17 cellular contexts compared by ENCODE assay signal in the genomic region with DNA sequence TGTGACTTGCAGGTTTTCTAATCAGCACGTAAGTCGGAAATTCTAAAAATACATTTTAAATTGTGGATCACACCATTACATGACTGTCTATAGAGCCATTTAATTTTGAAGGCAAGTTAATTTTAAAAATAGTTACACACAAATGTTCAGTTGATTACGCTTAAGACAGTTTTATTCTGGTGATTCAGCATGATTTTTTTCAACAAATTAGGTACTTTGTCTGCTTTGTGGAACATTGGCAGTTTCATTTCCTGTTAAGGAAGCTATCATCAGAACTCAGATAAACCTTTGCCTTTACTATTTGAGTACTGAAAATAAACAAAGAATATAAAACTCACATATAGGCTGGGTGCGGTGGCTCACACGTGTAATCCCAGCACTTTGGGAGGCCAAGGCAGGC. TPM values are rescaled to one million over a fixed set of nuclear protein-coding genes. Genes with fewer than 3 reads are reported as not detected.
A peak's percentile ranks its signal among the peaks of the same experiment; 100 is the strongest.
DNase-seq lines count a peak whose midpoint lies in the region; ATAC-seq and TF ChIP-seq lines count a peak whose summit lies in the region.
"Had no signal": no experiment of that assay in that cellular context is flagged by ENCODE, and none has a peak within 500 bp of the region (broad histone marks: within the 10 kb centered on the region; RNA-seq: fewer than 3 reads in every experiment).

No MANE protein-coding gene starts in this region.

- no TSS peak for BruUV-seq in Panc1 (replicated peaks; lab: Mats Ljungman, UMichigan)

- peak; percentile 78 for DNase-seq in NOMO-1 treated with DMSO at 0.1 percent for 48 hours (lab: John Stamatoyannopoulos, UW; ENCODE audit: unreplicated experiment)
- no peak for DNase-seq in NOMO-1 treated with dmso at 0.1 percent for 144 hours (lab: John Stamatoyannopoulos, UW; ENCODE audit: unreplicated experiment)
- no peak for DNase-seq in Panc1 (ENCODE audit: low read depth, low spot score)
- DNase-seq in dermis blood vessel endothelial cell = peak; percentile 59
- DNase-seq in testis = no peak
- DNase-seq in islet precursor cell = no peak
- DNase-seq in AML-193 (lab: John Stamatoyannopoulos, UW) = no peak
- DNase-seq: activated CD4-positive, alpha-beta T cell treated with anti-CD3 and anti-CD28 coated beads for 4 hours; CD4-positive, alpha-beta memory T cell; GOT3; natural killer cell; NCI-H2081 treated with DMSO at 0.1 percent for 48 hours; NCI-H526; T-helper 17 cell had no signal

- no peaks in the 10 kb centered on the region for H3K9me3 ChIP-seq in Panc1 (ENCODE audit: control insufficient read depth, insufficient read depth, low read depth, low read length)
- H3K9me3 ChIP-seq in testis = no peaks in the 10 kb centered on the region

- TF ChIP-seq CTCF in Panc1 (IDR thresholded peaks at IDR 0.05) (no peak), testis (IDR thresholded peaks at IDR 0.05) (no peak)

- no peaks in the 10 kb centered on the region for H3K27me3 ChIP-seq in Panc1 (ENCODE audit: control insufficient read depth, insufficient read depth, low read length)
- H3K27me3 ChIP-seq in testis = no peaks in the 10 kb centered on the region

- CTCF ChIA-PET in Panc1 (lab: Charles Lee) = no interaction called here

- ATAC-seq in Panc1 (no peak), GM21381 (IDR thresholded peaks at IDR 0.05; ENCODE audit: unreplicated experiment) (no peak)
- ATAC-seq: natural killer cell, T-helper 17 cell had no signal

- peaks cover 8% of the 10 kb centered on the region for H3K4me1 ChIP-seq in Panc1 (ENCODE audit: control insufficient read depth, insufficient read depth, low read length)
- H3K4me1 ChIP-seq in testis = peaks cover 4% of the 10 kb centered on the region

- 68 to 75% methylated on average over 4 to 5 of the region's 5 CpGs for WGBS in testis, 2 donors

- no peaks in the 10 kb centered on the region for H3K36me3 ChIP-seq in Panc1 (ENCODE audit: control insufficient read depth, insufficient read depth, low read length)
- no peaks in the 10 kb centered on the region for H3K36me3 ChIP-seq in testis (ENCODE audit: low read depth, missing control alignments)

- POLR2A ChIA-PET in Panc1 (lab: Charles Lee) = interaction anchor here (0.5 to 0.6 kb wide), 2 partner anchors 15 to 61 kb away, joined by 8 to 10 read pairs; no protein-coding TSS in a partner anchor

- intact Hi-C loops in Panc1 (cut with micrococcal nuclease; ENCODE audit: unreplicated experiment) = no loop called here
- intact Hi-C loops in testis (cut with DNase I; ENCODE audit: low total_unique reads) = no loop called here

- in situ Hi-C loops in Panc1 (cut with HindIII; ENCODE audit: low pct_unique_long_range_greater_than_20kb, low sequenced_read_pairs) = no loop called here

- H3K27ac ChIP-seq in Panc1 (ENCODE audit: low read length) (peak overlapping the region; percentile 34; the same call in 1 of the 2 replicates), testis (peak overlapping the region; percentile 36 to 72)
- H3K27ac ChIP-seq: 22Rv1 had no signal

- TF ChIP-seq POLR2A in testis (IDR thresholded peaks at IDR 0.05) = no peak

- H3K4me3 ChIP-seq in Panc1 (ENCODE audit: low read depth in 2 of 2, low read length in 2 of 2) (no peak overlapping the region), testis (no peak overlapping the region)
- H3K4me3 ChIP-seq: lung had no signal

RNA-seq across cellular contexts. Expression of a gene that starts 19.5 kb away (rescaled TPM):
- total RNA-seq in Panc1 (2021; ENCODE audit: unreplicated experiment) (173 TPM), dermis blood vessel endothelial cell (305 and 422 TPM in 2 replicates), testis (100 to 1,000 TPM; 299 to 459 TPM)
- 215 TPM for polyA plus RNA-seq in Panc1 (2012; ENCODE audit: insufficient read length)
- 258 TPM for polyA plus RNA-seq in testis (ENCODE audit: insufficient read depth, low read depth, low replicate concordance)

RNA-seq across cellular contexts. Expression of a gene that starts 59.4 kb away (rescaled TPM):
- 44.5 TPM for total RNA-seq in Panc1 (2021; ENCODE audit: unreplicated experiment)
- polyA plus RNA-seq in Panc1 (2012; ENCODE audit: insufficient read length) = 28.7 TPM
- total RNA-seq in dermis blood vessel endothelial cell = 86.1 and 87.3 TPM in 2 replicates
- 10 to 100 TPM; 27.1 to 29.4 TPM for total RNA-seq in testis
- 22.0 TPM for polyA plus RNA-seq in testis (ENCODE audit: insufficient read depth, low read depth, low replicate concordance)

Comparison
In these comparisons a context has a peak if more than half of its experiments do, and no peak if none do; other contexts are left out.
1. DNase-seq: peak in NOMO-1 treated with DMSO at 0.1 percent for 48 hours (single experiment) and dermis blood vessel endothelial cell (single experiment); none in NOMO-1 treated with dmso at 0.1 percent for 144 hours (single experiment), Panc1 (single experiment), testis (single experiment), islet precursor cell (single experiment) and AML-193 (0 of 2).